In genomic region chr6:144664281-144664680, GRCh38 we compare ENCODE assay signal across 2 cellular contexts.
TF ChIP-seq lines count a peak whose summit lies in the region.

No MANE protein-coding gene starts in this region.

TF ChIP-seq in liver, 16 proteins besides CTCF, POLR2A, EP300 and RAD21:
- TF ChIP-seq FOXA1 (IDR thresholded peaks at IDR 0.05) (no peak), TAF1 (conservative IDR thresholded peaks at IDR 0.05) (no peak), EGR1 (IDR thresholded peaks at IDR 0.05; ENCODE audit: low read depth in 2 of 2) (no peak), MAX (IDR thresholded peaks at IDR 0.05) (no peak), HNF4G (IDR thresholded peaks at IDR 0.05) (no peak), JUND (IDR thresholded peaks at IDR 0.05) (no peak), HNF4A (conservative IDR thresholded peaks at IDR 0.05) (peak; percentile 44 to 47), YY1 (IDR thresholded peaks at IDR 0.05) (peak; percentile 1), ZBTB33 (IDR thresholded peaks at IDR 0.05) (no peak), GABPA (IDR thresholded peaks at IDR 0.05 in 1 of 2, conservative IDR thresholded peaks at IDR 0.05 in 1 of 2) (no peak), RXRA (IDR thresholded peaks at IDR 0.05) (no peak), REST (IDR thresholded peaks at IDR 0.05) (no peak), FOXA2 (IDR thresholded peaks at IDR 0.05) (no peak), SP1 (IDR thresholded peaks at IDR 0.05) (peak; percentile 31), ATF3 (IDR thresholded peaks at IDR 0.05) (no peak), NR2F2 (IDR thresholded peaks at IDR 0.05) (no peak)
TF ChIP-seq in liver: peak in this region for 3.

TF ChIP-seq in neural cell, 6 proteins besides CTCF, POLR2A, EP300 and RAD21:
- TF ChIP-seq EZH2 (IDR thresholded peaks at IDR 0.05; ENCODE audit: borderline replicate concordance, insufficient read depth, low read length, poor library complexity, severe bottlenecking) (no peak), POLR2AphosphoS5 (IDR thresholded peaks at IDR 0.05) (no peak), MXI1 (conservative IDR thresholded peaks at IDR 0.05; ENCODE audit: poor library complexity, severe bottlenecking) (no peak), REST (IDR thresholded peaks at IDR 0.05; ENCODE audit: borderline replicate concordance) (no peak), SMC3 (conservative IDR thresholded peaks at IDR 0.05; ENCODE audit: poor library complexity) (no peak), TAF1 (IDR thresholded peaks at IDR 0.05; ENCODE audit: low read depth) (no peak)
